In genomic region chr3:26984601-26985000, GRCh38 we compare ENCODE assay signal across 26 cellular contexts.
"Had no signal": no experiment of that assay in that cellular context is flagged by ENCODE, and none has a peak within 500 bp of the region (broad histone marks: within the 10 kb centered on the region; RNA-seq: fewer than 3 reads in every experiment).

No MANE protein-coding gene starts in this region.

- H3K4me3 Mint-ChIP-seq: immature natural killer cell; mesothelial cell of epicardium; naive B cell; natural killer cell treated with Interleukin-12 subunit alpha and Interleukin-12 subunit beta and Interleukin-15 and Interleukin-18, amount 100 ng/mL, for 72 hours; stimulated activated naive B cell treated with anti-CD40 and anti-IgM and Interleukin-4, amounts not matched to agents 10 μg/mL and 1 μg/mL and 100 μg/mL, for 72 hours had no signal

- H3K4me1 ChIP-seq: left ventricle myocardium inferior, stomach, suprapubic skin, upper lobe of right lung had no signal

- H3K36me3 ChIP-seq: left ventricle myocardium inferior, ovary, stomach, suprapubic skin, thoracic aorta, tibial artery, upper lobe of right lung had no signal

- H3K36me3 Mint-ChIP-seq: immature natural killer cell; mesothelial cell of epicardium; naive B cell; natural killer cell treated with Interleukin-12 subunit alpha and Interleukin-12 subunit beta and Interleukin-15 and Interleukin-18, amount 100 ng/mL, for 72 hours; stimulated activated naive B cell treated with anti-CD40 and anti-IgM and Interleukin-4, amounts not matched to agents 10 μg/mL and 1 μg/mL and 100 μg/mL, for 72 hours had no signal

- ATAC-seq: natural killer cell treated with Interleukin-12 subunit alpha and Interleukin-12 subunit beta and Interleukin-15 and Interleukin-18, amount 100 ng/mL, for 72 hours; right cardiac atrium; sciatic nerve; stimulated activated naive B cell treated with anti-CD40 and anti-IgM and Interleukin-4, amounts not matched to agents 10 μg/mL and 1 μg/mL and 100 μg/mL, for 72 hours; stimulated activated naive CD8-positive, alpha-beta T cell treated with anti-CD3 and anti-CD28 coated beads, Interleukin-15, Interleukin-2, amounts not matched to agents 100 U/mL and 50 U/mL, for 24 hours; upper lobe of right lung had no signal

- DNase-seq: hypothalamus; immature natural killer cell; kidney; left ventricle myocardium inferior; mesendoderm; naive B cell; ovary; right cardiac atrium; stimulated activated CD4-positive, alpha-beta T cell treated with anti-CD3 and anti-CD28 coated beads, Interleukin-12 subunit alpha, Interleukin-12 subunit beta, amount 100 ng/mL, for 4 hours; stimulated activated CD4-positive, alpha-beta T cell treated with anti-CD3 and anti-CD28 coated beads, Interleukin-15, amount 100 ng/mL, for 24 hours; stimulated activated CD4-positive, alpha-beta T cell treated with anti-CD3 and anti-CD28 coated beads, Interleukin-2, amount 100 ng/mL, for 24 hours; stimulated activated CD4-positive, alpha-beta T cell treated with anti-CD3 and anti-CD28 coated beads, Interleukin-4, amount 100 ng/mL, for 1 hour; stimulated activated naive B cell treated with anti-CD40 and anti-IgM and Interleukin-4, amounts not matched to agents 10 μg/mL and 1 μg/mL and 100 μg/mL, for 72 hours; stimulated activated naive CD8-positive, alpha-beta T cell treated with anti-CD3 and anti-CD28 coated beads, Interleukin-15, Interleukin-2, amounts not matched to agents 100 U/mL and 50 U/mL, for 24 hours; stomach; tibial artery; trophoblast cell; upper lobe of right lung had no signal

- H3K27me3 ChIP-seq: ovary, stomach, suprapubic skin, tibial artery, upper lobe of right lung had no signal

- H3K4me1 Mint-ChIP-seq: immature natural killer cell; mesothelial cell of epicardium; naive B cell; stimulated activated naive B cell treated with anti-CD40 and anti-IgM and Interleukin-4, amounts not matched to agents 10 μg/mL and 1 μg/mL and 100 μg/mL, for 72 hours had no signal

- H3K4me3 ChIP-seq: left ventricle myocardium inferior, lung, ovary, skin epidermis, stomach, suprapubic skin, thoracic aorta, tibial artery, upper lobe of right lung had no signal

- H3K27me3 Mint-ChIP-seq: naive B cell; natural killer cell treated with Interleukin-12 subunit alpha and Interleukin-12 subunit beta and Interleukin-15 and Interleukin-18, amount 100 ng/mL, for 72 hours; progenitor cell of endocrine pancreas; stimulated activated naive B cell treated with anti-CD40 and anti-IgM and Interleukin-4, amounts not matched to agents 10 μg/mL and 1 μg/mL and 100 μg/mL, for 72 hours had no signal

- H3K9me3 Mint-ChIP-seq: mesothelial cell of epicardium had no signal

- H3K9me3 ChIP-seq: left ventricle myocardium inferior, ovary, stomach, suprapubic skin, thoracic aorta, tibial artery, upper lobe of right lung had no signal

- H3K27ac Mint-ChIP-seq: immature natural killer cell; mesothelial cell of epicardium; naive B cell; natural killer cell treated with Interleukin-12 subunit alpha and Interleukin-12 subunit beta and Interleukin-15 and Interleukin-18, amount 100 ng/mL, for 72 hours; progenitor cell of endocrine pancreas; stimulated activated naive B cell treated with anti-CD40 and anti-IgM and Interleukin-4, amounts not matched to agents 10 μg/mL and 1 μg/mL and 100 μg/mL, for 72 hours had no signal

- H3K27ac ChIP-seq: left ventricle myocardium inferior, ovary, skin epidermis, stomach, suprapubic skin, thoracic aorta, tibial artery, upper lobe of right lung had no signal
